In the genomic region with DNA sequence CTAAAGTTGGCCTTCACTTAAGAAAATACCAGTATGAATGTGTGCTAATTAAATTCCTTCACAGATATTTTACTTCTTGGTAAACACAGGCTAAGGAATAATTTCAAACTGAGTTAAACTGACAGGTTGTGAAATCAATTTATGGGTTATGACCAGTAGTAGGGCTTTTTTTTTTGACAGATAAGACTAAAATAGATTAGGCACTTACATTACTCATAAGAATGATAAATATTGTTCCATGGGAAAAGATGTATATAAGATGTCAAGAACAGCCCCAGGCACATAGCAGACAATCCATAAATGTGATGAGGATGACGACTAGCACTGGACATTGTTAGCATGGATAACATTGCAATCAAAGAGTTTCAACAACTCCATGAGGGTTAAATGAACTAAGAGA, we compare ENCODE assay signal across 1 cellular context.
TF ChIP-seq lines count a peak whose summit lies in the region.

No MANE protein-coding gene starts in this region.

TF ChIP-seq in HepG2, 621 proteins besides CTCF, POLR2A, EP300 and RAD21:
- TF ChIP-seq ZNF235 (CRISPR knock-in tag; IDR thresholded peaks at IDR 0.05; ENCODE audit: borderline replicate concordance), result no peak
- TF ChIP-seq, protein P1, sequence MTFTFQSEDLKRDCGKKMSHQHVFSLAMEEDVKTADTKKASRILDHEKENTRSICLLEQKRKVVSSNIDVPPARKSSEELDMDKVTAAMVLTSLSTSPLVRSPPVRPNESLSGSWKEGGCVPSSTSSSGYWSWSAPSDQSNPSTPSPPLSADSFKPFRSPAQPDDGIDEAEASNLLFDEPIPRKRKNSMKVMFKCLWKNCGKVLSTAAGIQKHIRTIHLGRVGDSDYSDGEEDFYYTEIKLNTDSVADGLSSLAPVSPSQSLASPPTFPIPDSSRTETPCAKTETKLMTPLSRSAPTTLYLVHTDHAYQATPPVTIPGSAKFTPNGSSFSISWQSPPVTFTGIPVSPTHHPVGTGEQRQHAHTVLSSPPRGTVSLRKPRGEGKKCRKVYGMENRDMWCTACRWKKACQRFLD (CRISPR knock-in tag; IDR thresholded peaks at IDR 0.05; ENCODE audit: borderline replicate concordance), result no peak
- TF ChIP-seq SAP130 (CRISPR knock-in tag; IDR thresholded peaks at IDR 0.05; ENCODE audit: low read depth), result no peak
- TF ChIP-seq MIXL1 (CRISPR knock-in tag; IDR thresholded peaks at IDR 0.05), result no peak
- TF ChIP-seq, protein P2, sequence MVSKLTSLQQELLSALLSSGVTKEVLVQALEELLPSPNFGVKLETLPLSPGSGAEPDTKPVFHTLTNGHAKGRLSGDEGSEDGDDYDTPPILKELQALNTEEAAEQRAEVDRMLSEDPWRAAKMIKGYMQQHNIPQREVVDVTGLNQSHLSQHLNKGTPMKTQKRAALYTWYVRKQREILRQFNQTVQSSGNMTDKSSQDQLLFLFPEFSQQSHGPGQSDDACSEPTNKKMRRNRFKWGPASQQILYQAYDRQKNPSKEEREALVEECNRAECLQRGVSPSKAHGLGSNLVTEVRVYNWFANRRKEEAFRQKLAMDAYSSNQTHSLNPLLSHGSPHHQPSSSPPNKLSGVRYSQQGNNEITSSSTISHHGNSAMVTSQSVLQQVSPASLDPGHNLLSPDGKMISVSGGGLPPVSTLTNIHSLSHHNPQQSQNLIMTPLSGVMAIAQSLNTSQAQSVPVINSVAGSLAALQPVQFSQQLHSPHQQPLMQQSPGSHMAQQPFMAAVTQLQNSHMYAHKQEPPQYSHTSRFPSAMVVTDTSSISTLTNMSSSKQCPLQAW (CRISPR knock-in tag; IDR thresholded peaks at IDR 0.05), result no peak
- TF ChIP-seq, protein P3, sequence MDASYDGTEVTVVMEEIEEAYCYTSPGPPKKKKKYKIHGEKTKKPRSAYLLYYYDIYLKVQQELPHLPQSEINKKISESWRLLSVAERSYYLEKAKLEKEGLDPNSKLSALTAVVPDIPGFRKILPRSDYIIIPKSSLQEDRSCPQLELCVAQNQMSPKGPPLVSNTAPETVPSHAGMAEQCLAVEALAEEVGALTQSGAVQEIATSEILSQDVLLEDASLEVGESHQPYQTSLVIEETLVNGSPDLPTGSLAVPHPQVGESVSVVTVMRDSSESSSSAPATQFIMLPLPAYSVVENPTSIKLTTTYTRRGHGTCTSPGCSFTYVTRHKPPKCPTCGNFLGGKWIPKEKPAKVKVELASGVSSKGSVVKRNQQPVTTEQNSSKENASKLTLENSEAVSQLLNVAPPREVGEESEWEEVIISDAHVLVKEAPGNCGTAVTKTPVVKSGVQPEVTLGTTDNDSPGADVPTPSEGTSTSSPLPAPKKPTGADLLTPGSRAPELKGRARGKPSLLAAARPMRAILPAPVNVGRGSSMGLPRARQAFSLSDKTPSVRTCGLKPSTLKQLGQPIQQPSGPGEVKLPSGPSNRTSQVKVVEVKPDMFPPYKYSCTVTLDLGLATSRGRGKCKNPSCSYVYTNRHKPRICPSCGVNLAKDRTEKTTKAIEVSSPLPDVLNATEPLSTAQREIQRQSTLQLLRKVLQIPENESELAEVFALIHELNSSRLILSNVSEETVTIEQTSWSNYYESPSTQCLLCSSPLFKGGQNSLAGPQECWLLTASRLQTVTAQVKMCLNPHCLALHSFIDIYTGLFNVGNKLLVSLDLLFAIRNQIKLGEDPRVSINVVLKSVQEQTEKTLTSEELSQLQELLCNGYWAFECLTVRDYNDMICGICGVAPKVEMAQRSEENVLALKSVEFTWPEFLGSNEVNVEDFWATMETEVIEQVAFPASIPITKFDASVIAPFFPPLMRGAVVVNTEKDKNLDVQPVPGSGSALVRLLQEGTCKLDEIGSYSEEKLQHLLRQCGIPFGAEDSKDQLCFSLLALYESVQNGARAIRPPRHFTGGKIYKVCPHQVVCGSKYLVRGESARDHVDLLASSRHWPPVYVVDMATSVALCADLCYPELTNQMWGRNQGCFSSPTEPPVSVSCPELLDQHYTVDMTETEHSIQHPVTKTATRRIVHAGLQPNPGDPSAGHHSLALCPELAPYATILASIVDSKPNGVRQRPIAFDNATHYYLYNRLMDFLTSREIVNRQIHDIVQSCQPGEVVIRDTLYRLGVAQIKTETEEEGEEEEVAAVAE (CRISPR knock-in tag; IDR thresholded peaks at IDR 0.05; ENCODE audit: borderline replicate concordance), result no peak
